In the genomic region with DNA sequence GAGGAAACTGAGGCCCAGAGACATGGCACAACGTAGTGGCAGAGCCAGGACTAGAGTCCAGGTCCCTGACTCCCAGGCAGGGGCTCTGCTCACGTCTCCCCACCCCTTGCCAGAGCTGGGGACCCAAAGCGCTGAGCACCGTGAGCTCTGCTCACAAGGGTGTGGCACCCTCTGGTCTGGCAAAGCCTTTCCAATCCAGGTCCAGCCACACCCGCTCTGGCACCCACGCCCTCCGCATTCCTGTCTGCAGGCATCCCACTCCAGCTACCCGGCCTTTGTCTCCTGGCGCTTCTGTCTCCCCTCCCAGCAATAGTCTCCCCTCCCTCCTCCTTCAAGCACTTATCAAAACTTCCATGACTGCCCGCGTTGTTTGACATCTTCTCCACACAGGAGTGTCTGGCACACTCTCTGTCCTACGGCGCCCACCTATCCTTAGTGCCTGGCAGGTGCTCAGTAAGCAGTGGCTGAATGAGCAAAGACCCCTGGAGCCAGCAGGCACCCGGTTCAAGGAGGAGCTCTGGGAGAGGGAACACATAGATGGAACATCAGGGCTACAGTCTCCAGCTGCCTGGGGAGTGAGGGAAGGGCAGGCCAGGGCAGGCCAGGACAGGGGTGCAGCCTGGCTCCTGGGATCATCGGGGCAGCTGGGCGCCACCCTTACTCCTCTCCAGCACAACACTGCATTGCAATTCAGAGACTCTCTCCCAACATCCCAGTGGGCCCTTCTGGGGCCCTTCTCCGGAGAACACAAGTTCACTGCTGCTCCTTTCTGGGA, we compare ENCODE assay signal across 13 cellular contexts. TPM values are rescaled to one million over a fixed set of nuclear protein-coding genes. Genes with fewer than 3 reads are reported as not detected.
DNase-seq lines count a peak whose midpoint lies in the region; ATAC-seq and TF ChIP-seq lines count a peak whose summit lies in the region.
"Had no signal": no experiment of that assay in that cellular context is flagged by ENCODE, and none has a peak within 500 bp of the region (broad histone marks: within the 10 kb centered on the region; RNA-seq: fewer than 3 reads in every experiment).

No MANE protein-coding gene starts in this region.

- no peak for TF ChIP-seq POLR2A in stomach (IDR thresholded peaks at IDR 0.05)

- H3K27me3 ChIP-seq in MG63 (no peaks in the 10 kb centered on the region), stomach (no peaks in the 10 kb centered on the region)

- CTCF ChIA-PET in activated CD4-positive, alpha-beta memory T cell treated with anti-CD3 and anti-CD28 coated beads for 36 hours (lab: Charles Lee) = interaction anchor here (1.3 kb wide), 1 partner anchor 196 kb away, joined by 3 read pairs; no protein-coding TSS in a partner anchor

- no peak for TF ChIP-seq EP300 in stomach (IDR thresholded peaks at IDR 0.05)

- H3K9me3 ChIP-seq in MG63 (no peaks in the 10 kb centered on the region), stomach (no peaks in the 10 kb centered on the region)

- H3K4me3 Mint-ChIP-seq in mesothelial cell of epicardium = no peak overlapping the region
- H3K4me3 Mint-ChIP-seq in activated CD4-positive, alpha-beta memory T cell treated with anti-CD3 and anti-CD28 coated beads for 36 hours = no peak overlapping the region
- H3K4me3 Mint-ChIP-seq: activated B cell treated with CpG ODN at 0.5 μM for 24 hours, CD14-positive monocyte had no signal

- H3K27me3 Mint-ChIP-seq in mesothelial cell of epicardium (ENCODE audit: low read depth) = no peaks in the 10 kb centered on the region
- H3K27me3 Mint-ChIP-seq in activated CD4-positive, alpha-beta memory T cell treated with anti-CD3 and anti-CD28 coated beads for 36 hours = no peaks in the 10 kb centered on the region
- H3K27me3 Mint-ChIP-seq: activated B cell treated with CpG ODN at 0.5 μM for 24 hours had no signal

- H3K9me3 Mint-ChIP-seq in mesothelial cell of epicardium = no peaks in the 10 kb centered on the region
- no peaks in the 10 kb centered on the region for H3K9me3 Mint-ChIP-seq in activated CD4-positive, alpha-beta memory T cell treated with anti-CD3 and anti-CD28 coated beads for 36 hours
- H3K9me3 Mint-ChIP-seq: activated B cell treated with CpG ODN at 0.5 μM for 24 hours; activated naive CD4-positive, alpha-beta T cell treated with anti-CD3 and anti-CD28 coated beads, Interleukin-2, amount 50 U/mL, for 72 hours; CD14-positive monocyte had no signal

- POLR2A ChIA-PET in activated CD4-positive, alpha-beta memory T cell treated with anti-CD3 and anti-CD28 coated beads for 36 hours (lab: Charles Lee) = no interaction called here

- intact Hi-C loops in stomach (cut with DNase I; ENCODE audit: low total_unique reads) = no loop called here
- intact Hi-C loops in activated CD4-positive, alpha-beta memory T cell treated with anti-CD3 and anti-CD28 coated beads for 36 hours (cut with micrococcal nuclease) = no loop called here

- no peak for ATAC-seq in GM21723 (IDR thresholded peaks at IDR 0.05; ENCODE audit: unreplicated experiment)
- no peak for ATAC-seq in HG03520 (IDR thresholded peaks at IDR 0.05; ENCODE audit: unreplicated experiment)
- ATAC-seq: activated naive CD4-positive, alpha-beta T cell treated with anti-CD3 and anti-CD28 coated beads, Interleukin-2, amount 50 U/mL, for 72 hours had no signal

- H3K4me1 ChIP-seq in stomach = peaks cover 0 to 51% (median 27%) of the 10 kb centered on the region in 4 donors

- peak; percentile 64 for DNase-seq in MG63
- peak; percentile 52 for DNase-seq in epithelial cell of esophagus (ENCODE audit: low read depth)
- DNase-seq in mesothelial cell of epicardium (ENCODE audit: low spot score in 2 of 2, unreplicated experiment in 2 of 2) = no peak
- DNase-seq in stomach = peak; percentile 54
- no peak for DNase-seq in activated CD4-positive, alpha-beta memory T cell treated with anti-CD3 and anti-CD28 coated beads for 36 hours
- no peak for DNase-seq in GM10266 (ENCODE audit: extremely low spot score)
- DNase-seq: activated B cell treated with CpG ODN at 0.5 μM for 24 hours, hippocampal formation had no signal

- WGBS in stomach, 5 donors = 34 to 70% (median 50%) methylated on average over 17 of the region's 17 CpGs

- no peak overlapping the region for H3K4me3 ChIP-seq in MG63
- H3K4me3 ChIP-seq in epithelial cell of esophagus (ENCODE audit: low read length) = no peak overlapping the region
- no peak overlapping the region for H3K4me3 ChIP-seq in stomach

- H3K36me3 ChIP-seq in MG63 (peaks cover 36% of the 10 kb centered on the region), stomach (peaks cover 12 to 73% (median 53%) of the 10 kb centered on the region in 4 donors)

- no peak for TF ChIP-seq CTCF in epithelial cell of esophagus (IDR thresholded peaks at IDR 0.05; ENCODE audit: insufficient read depth, low read depth, low read length, missing control alignments)
- no peak for TF ChIP-seq CTCF in mesothelial cell of epicardium (IDR thresholded peaks at IDR 0.05; ENCODE audit: unreplicated experiment)
- TF ChIP-seq CTCF in stomach (IDR thresholded peaks at IDR 0.05) = no peak
- TF ChIP-seq CTCF in GM10266 (IDR thresholded peaks at IDR 0.05; ENCODE audit: control insufficient read depth, insufficient read depth, low read depth, missing control alignments) = no peak

- peaks cover 6% of the 10 kb centered on the region for H3K36me3 Mint-ChIP-seq in mesothelial cell of epicardium
- H3K36me3 Mint-ChIP-seq in activated CD4-positive, alpha-beta memory T cell treated with anti-CD3 and anti-CD28 coated beads for 36 hours = peaks cover 3% of the 10 kb centered on the region
- H3K36me3 Mint-ChIP-seq: activated naive CD4-positive, alpha-beta T cell treated with anti-CD3 and anti-CD28 coated beads, Interleukin-2, amount 50 U/mL, for 72 hours had no signal

- peaks cover 10% of the 10 kb centered on the region for H3K4me1 Mint-ChIP-seq in mesothelial cell of epicardium
- H3K4me1 Mint-ChIP-seq in activated CD4-positive, alpha-beta memory T cell treated with anti-CD3 and anti-CD28 coated beads for 36 hours (ENCODE audit: low read depth) = no peaks in the 10 kb centered on the region
- H3K4me1 Mint-ChIP-seq: activated B cell treated with CpG ODN at 0.5 μM for 24 hours, CD14-positive monocyte had no signal

- peak overlapping the region; percentile 92 for H3K27ac Mint-ChIP-seq in mesothelial cell of epicardium
- no peak overlapping the region for H3K27ac Mint-ChIP-seq in activated CD4-positive, alpha-beta memory T cell treated with anti-CD3 and anti-CD28 coated beads for 36 hours
- H3K27ac Mint-ChIP-seq: activated B cell treated with CpG ODN at 0.5 μM for 24 hours had no signal

- peak overlapping the region in 2 of 5 donors; percentile 29 to 73 for H3K27ac ChIP-seq in stomach
- H3K27ac ChIP-seq: parathyroid adenoma had no signal

RNA-seq across cellular contexts. Expression of gene HIGD2A, which starts 12.0 kb away (rescaled TPM):
- total RNA-seq in MG63 (2014; rRNA removed; shearing (Covaris generic); ENCODE audit: low replicate concordance) = 151 and 166 TPM in 2 replicates
- total RNA-seq in mesothelial cell of epicardium (81.4 to 82.5 TPM (median 81.9 TPM) in 3 replicates), stomach (100 to 1,000 TPM in 4 of 5 donors, 10 to 100 TPM in 1; 47.2 to 233 (median 181) TPM)
- polyA plus RNA-seq in stomach = 100 to 1,000 TPM; 207 to 248 (median 243) TPM
- total RNA-seq in activated CD4-positive, alpha-beta memory T cell treated with anti-CD3 and anti-CD28 coated beads for 36 hours = 100 to 1,000 TPM; 112 to 119 TPM

RNA-seq across cellular contexts. Expression of gene NOP16, which starts 12.2 kb away (rescaled TPM):
- 146 and 237 TPM in 2 replicates for total RNA-seq in MG63 (2014; rRNA removed; shearing (Covaris generic); ENCODE audit: low replicate concordance)
- total RNA-seq in mesothelial cell of epicardium (23.4 to 27.7 TPM (median 26.2 TPM) in 3 replicates), stomach (10 to 100 TPM in 2 of 5 donors, 1 to 10 TPM in 2, not detected in 1; 4.3 to 55.8 (median 9.2) TPM)
- polyA plus RNA-seq in stomach = 10 to 100 TPM; 30.9 to 55.5 (median 38.0) TPM
- total RNA-seq in activated CD4-positive, alpha-beta memory T cell treated with anti-CD3 and anti-CD28 coated beads for 36 hours = 10 to 100 TPM; 52.5 to 57.6 TPM

RNA-seq across cellular contexts. Expression of gene CLTB, which starts 15.8 kb away (rescaled TPM):
- total RNA-seq in MG63 (2014; rRNA removed; shearing (Covaris generic); ENCODE audit: low replicate concordance) = 281 and 342 TPM in 2 replicates
- 43.3 to 46.8 TPM (median 44.1 TPM) in 3 replicates for total RNA-seq in mesothelial cell of epicardium
- 100 to 1,000 TPM in 4 of 5 donors, 10 to 100 TPM in 1; 81.9 to 427 (median 179) TPM for total RNA-seq in stomach
- 100 to 1,000 TPM; 171 to 280 (median 274) TPM for polyA plus RNA-seq in stomach
- total RNA-seq in activated CD4-positive, alpha-beta memory T cell treated with anti-CD3 and anti-CD28 coated beads for 36 hours = 10 to 100 TPM; 51.5 to 57.0 TPM

RNA-seq across cellular contexts. Expression of gene ARL10, which starts 35.3 kb away (rescaled TPM):
- 0.20 and 0.33 TPM in 2 replicates for total RNA-seq in MG63 (2014; rRNA removed; shearing (Covaris generic); ENCODE audit: low replicate concordance)
- 39.4 to 46.0 TPM (median 42.8 TPM) in 3 replicates for total RNA-seq in mesothelial cell of epicardium
- 1 to 10 TPM; 1.2 to 9.9 (median 3.0) TPM for total RNA-seq in stomach
- 1 to 10 TPM in 2 of 3 donors, under 1 TPM in 1; 0.31 to 3.5 (median 1.4) TPM for polyA plus RNA-seq in stomach
- 10 to 100 TPM in 1 of 2 experiments, 1 to 10 TPM in 1; 9.3 to 12.2 TPM for total RNA-seq in activated CD4-positive, alpha-beta memory T cell treated with anti-CD3 and anti-CD28 coated beads for 36 hours

RNA-seq across cellular contexts. Expression of gene KIAA1191, which starts 39.0 kb away (rescaled TPM):
- 120 and 132 TPM in 2 replicates for total RNA-seq in MG63 (2014; rRNA removed; shearing (Covaris generic); ENCODE audit: low replicate concordance)
- total RNA-seq in mesothelial cell of epicardium (91.3 to 94.5 TPM (median 91.8 TPM) in 3 replicates), stomach (100 to 1,000 TPM in 2 of 5 donors, 10 to 100 TPM in 2, 1 to 10 TPM in 1; 6.1 to 398 (median 83.0) TPM)
- 100 to 1,000 TPM in 1 of 3 donors, 10 to 100 TPM in 2; 51.4 to 107 (median 89.2) TPM for polyA plus RNA-seq in stomach
- total RNA-seq in activated CD4-positive, alpha-beta memory T cell treated with anti-CD3 and anti-CD28 coated beads for 36 hours = 10 to 100 TPM; 35.3 to 40.3 TPM

Comparison
In these comparisons a context has a peak if more than half of its experiments do, and no peak if none do; other contexts are left out.
1. DNase-seq: peak in MG63 (single experiment), epithelial cell of esophagus (single experiment) and stomach (single experiment); none in mesothelial cell of epicardium (0 of 2), activated CD4-positive, alpha-beta memory T cell treated with anti-CD3 and anti-CD28 coated beads for 36 hours (single experiment) and GM10266 (single experiment).